ENCODE assay signal across 8 cellular contexts in the genomic region with DNA sequence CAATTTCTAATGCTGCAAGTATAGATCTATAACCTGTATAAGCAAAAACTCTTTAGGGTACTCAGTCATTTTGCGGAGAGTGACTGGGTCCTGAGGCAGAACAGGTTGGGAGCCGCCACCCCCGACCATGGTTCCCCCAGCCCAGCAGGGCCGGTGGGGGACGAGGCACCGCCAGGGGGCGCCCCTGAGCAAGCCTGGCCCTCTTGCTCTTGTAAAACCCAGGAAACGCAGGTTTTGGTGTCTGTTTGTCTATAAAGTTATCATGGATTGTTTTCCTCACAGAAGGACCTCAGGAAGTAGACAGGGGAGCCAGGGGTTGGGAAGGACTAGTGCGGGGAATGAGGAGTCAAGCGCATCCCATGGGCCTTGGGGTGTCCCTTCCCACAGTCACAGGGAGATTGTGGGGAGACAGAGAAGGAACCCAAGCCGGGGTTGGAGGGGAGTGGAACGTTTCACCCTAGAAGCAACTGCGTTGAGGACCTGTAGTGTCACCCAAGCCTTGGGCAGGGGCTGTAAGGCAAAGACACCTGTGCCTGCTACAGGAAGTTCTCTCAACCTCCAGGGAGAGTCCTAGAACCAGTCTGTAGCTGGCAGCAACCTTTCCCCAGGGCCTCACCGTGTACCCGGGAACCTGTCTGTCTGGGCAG. TPM values are rescaled to one million over a fixed set of nuclear protein-coding genes. Genes with fewer than 3 reads are reported as not detected.
DNase-seq lines count a peak whose midpoint lies in the region; ATAC-seq and TF ChIP-seq lines count a peak whose summit lies in the region.

No MANE protein-coding gene starts in this region.

- no peak overlapping the region for H3K4ac ChIP-seq in trophoblast cell (ENCODE audit: low read depth, low read length)

- H3K27me3 Mint-ChIP-seq in activated T-cell treated with anti-CD3 and anti-CD28 coated beads, Interleukin-2, amount 50 U/mL, for 72 hours (ENCODE audit: low read depth): peaks cover 11% of the 10 kb centered on the region

- TF ChIP-seq EP300 in upper lobe of left lung (IDR thresholded peaks at IDR 0.05): no peak

- H3K4me3 ChIP-seq in fibroblast of pulmonary artery (replicated peaks; ENCODE audit: low read depth, low read length): no peak overlapping the region
- no peak overlapping the region for H3K4me3 ChIP-seq in trophoblast cell (ENCODE audit: low read depth, low read length)
- H3K4me3 ChIP-seq in upper lobe of left lung: no peak overlapping the region

- peaks cover 65% of the 10 kb centered on the region for H3K4me1 Mint-ChIP-seq in activated T-cell treated with anti-CD3 and anti-CD28 coated beads, Interleukin-2, amount 50 U/mL, for 72 hours (ENCODE audit: low read depth)

- no peak overlapping the region for H3K9ac ChIP-seq in trophoblast cell (ENCODE audit: low read length)

- no peak overlapping the region for H3K27ac ChIP-seq in trophoblast cell (ENCODE audit: low read depth, low read length)
- H3K27ac ChIP-seq in upper lobe of left lung: no peak overlapping the region

- no peaks in the 10 kb centered on the region for H3K9me3 ChIP-seq in trophoblast cell (ENCODE audit: insufficient read depth, low read depth, low read length)
- no peaks in the 10 kb centered on the region for H3K9me3 ChIP-seq in upper lobe of left lung

- no peak overlapping the region for H2BK5ac ChIP-seq in trophoblast cell (ENCODE audit: low read depth, low read length, poor library complexity)

- peak; percentile 23 to 36 for ATAC-seq in activated T-cell treated with anti-CD3 and anti-CD28 coated beads, Interleukin-2, amount 50 U/mL, for 72 hours (replicated peaks in 1 of 2)
- ATAC-seq in upper lobe of left lung (ENCODE audit: low FRiP score in 2 of 2): peak in 1 of 2 donors; percentile 61

- no peak overlapping the region for H4K8ac ChIP-seq in trophoblast cell (ENCODE audit: low read depth, low read length)

- peaks cover 8 to 11% of the 10 kb centered on the region in 2 experiments for H3K4me1 ChIP-seq in trophoblast cell (ENCODE audit: control insufficient read depth in 1 of 2, insufficient read depth in 2 of 2, low read length in 2 of 2)
- H3K4me1 ChIP-seq in upper lobe of left lung: peaks cover 0 to 16% (median 7%) of the 10 kb centered on the region in 4 donors

- H3K23ac ChIP-seq in trophoblast cell (ENCODE audit: low read length): no peak overlapping the region

- H3K27me3 ChIP-seq in trophoblast cell (ENCODE audit: insufficient read depth, low read length): no peaks in the 10 kb centered on the region
- H3K27me3 ChIP-seq in upper lobe of left lung: no peaks in the 10 kb centered on the region

- H3K79me1 ChIP-seq in trophoblast cell (ENCODE audit: low read length): peaks cover 2% of the 10 kb centered on the region

- H2BK120ac ChIP-seq in trophoblast cell (ENCODE audit: insufficient read depth, low read length, poor library complexity): no peak overlapping the region

- H3K4me2 ChIP-seq in trophoblast cell (ENCODE audit: low read length): no peak overlapping the region

- no peak for TF ChIP-seq POLR2A in upper lobe of left lung (IDR thresholded peaks at IDR 0.05)

- no peak overlapping the region for H3K14ac ChIP-seq in trophoblast cell (ENCODE audit: low read length)

- no peak overlapping the region for H4K12ac ChIP-seq in trophoblast cell (ENCODE audit: low read depth, low read length)

- H3K27ac Mint-ChIP-seq in activated T-cell treated with anti-CD3 and anti-CD28 coated beads, Interleukin-2, amount 50 U/mL, for 72 hours: peak overlapping the region; percentile 100

- H3K36me3 ChIP-seq in trophoblast cell (ENCODE audit: control insufficient read depth in 1 of 2, insufficient read depth in 2 of 2, low read length in 2 of 2) (no peaks in the 10 kb centered on the region), upper lobe of left lung (no peaks in the 10 kb centered on the region)

- no peak overlapping the region for H4K91ac ChIP-seq in trophoblast cell (ENCODE audit: low read depth, low read length)

- no peak overlapping the region for H2AK5ac ChIP-seq in trophoblast cell (ENCODE audit: low read length)

- peak overlapping the region; percentile 10 for H3K18ac ChIP-seq in trophoblast cell (ENCODE audit: low read length)

- H2BK12ac ChIP-seq in trophoblast cell (ENCODE audit: low read length): peak overlapping the region; percentile 8

- H2AFZ ChIP-seq in trophoblast cell (ENCODE audit: insufficient read depth, low read length, poor library complexity): no peak overlapping the region

- DNase-seq in NK-92 treated with Interleukin-12 subunit alpha and Interleukin-12 subunit beta, amount 100 ng/mL, for 24 hours (lab: John Stamatoyannopoulos, UW): peak; percentile 52
- DNase-seq in NK-92 (lab: John Stamatoyannopoulos, UW; ENCODE audit: unreplicated experiment) (no peak), OCI-M1 (lab: John Stamatoyannopoulos, UW) (peak; percentile 73), fibroblast of pulmonary artery (ENCODE audit: low read depth) (peak; percentile 61), trophoblast cell (peak; percentile 61 to 76), upper lobe of left lung (peak; percentile 59 to 97), NCI-H510A treated with DMSO at 0.1 percent for 48 hours (lab: John Stamatoyannopoulos, UW) (no peak)
- peak; percentile 88 to 95 for DNase-seq in activated T-cell treated with anti-CD3 and anti-CD28 coated beads, Interleukin-2, amount 50 U/mL, for 72 hours

- no peaks in the 10 kb centered on the region for H3K9me3 Mint-ChIP-seq in activated T-cell treated with anti-CD3 and anti-CD28 coated beads, Interleukin-2, amount 50 U/mL, for 72 hours

- H3K36me3 Mint-ChIP-seq in activated T-cell treated with anti-CD3 and anti-CD28 coated beads, Interleukin-2, amount 50 U/mL, for 72 hours (ENCODE audit: insufficient read depth in 2 of 2): peaks cover 0 to 2% of the 10 kb centered on the region in 2 donors

- no peaks in the 10 kb centered on the region for H3K79me2 ChIP-seq in trophoblast cell (ENCODE audit: control insufficient read depth, insufficient read depth, low read length, poor library complexity)

- H3K4me3 Mint-ChIP-seq in activated T-cell treated with anti-CD3 and anti-CD28 coated beads, Interleukin-2, amount 50 U/mL, for 72 hours: peak overlapping the region; percentile 79 to 85

- TF ChIP-seq CTCF in fibroblast of pulmonary artery (IDR thresholded peaks at IDR 0.05; ENCODE audit: low read length, missing control alignments) (peak; percentile 99), upper lobe of left lung (IDR thresholded peaks at IDR 0.05) (peak; percentile 74 to 90 (median 82))

- no CpG with 5 or more reads among the region's 15 CpGs for WGBS in trophoblast cell (ENCODE audit: extremely low coverage, insufficient coverage, insufficient read length)
- 24 to 29% methylated on average over 14 to 15 of the region's 15 CpGs for WGBS in upper lobe of left lung, 2 donors

RNA-seq across cellular contexts. Expression of a gene that starts 26.4 kb away (rescaled TPM):
- total RNA-seq in activated T-cell treated with anti-CD3 and anti-CD28 coated beads, Interleukin-2, amount 50 U/mL, for 72 hours: 10 to 100 TPM; 27.9 to 30.1 TPM
- polyA plus RNA-seq in trophoblast cell (2013): 6.8 and 7.2 TPM in 2 replicates
- 10 to 100 TPM in 5 of 6 donors, 1 to 10 TPM in 1; 9.0 to 30.4 (median 23.2) TPM for total RNA-seq in upper lobe of left lung

RNA-seq across cellular contexts. Expression of a gene that starts 31.6 kb away (rescaled TPM):
- 10 to 100 TPM; 26.8 to 59.4 TPM for total RNA-seq in activated T-cell treated with anti-CD3 and anti-CD28 coated beads, Interleukin-2, amount 50 U/mL, for 72 hours
- 0.18 and 0.32 TPM in 2 replicates for polyA plus RNA-seq in trophoblast cell (2013)
- total RNA-seq in upper lobe of left lung: 1 to 10 TPM in 5 of 6 donors, under 1 TPM in 1; 0.47 to 8.2 (median 2.0) TPM

RNA-seq across cellular contexts. Expression of a gene that starts 58.4 kb away (rescaled TPM):
- 10 to 100 TPM; 14.2 to 28.1 TPM for total RNA-seq in activated T-cell treated with anti-CD3 and anti-CD28 coated beads, Interleukin-2, amount 50 U/mL, for 72 hours
- polyA plus RNA-seq in trophoblast cell (2013): 58.3 and 60.4 TPM in 2 replicates
- 100 to 1,000 TPM in 5 of 6 donors, 10 to 100 TPM in 1; 80.8 to 183 (median 135) TPM for total RNA-seq in upper lobe of left lung

RNA-seq across cellular contexts. Expression of a gene that starts 58.7 kb away (rescaled TPM):
- total RNA-seq in activated T-cell treated with anti-CD3 and anti-CD28 coated beads, Interleukin-2, amount 50 U/mL, for 72 hours: 1 to 10 TPM; 3.5 to 6.7 TPM
- 18.5 and 19.5 TPM in 2 replicates for polyA plus RNA-seq in trophoblast cell (2013)
- total RNA-seq in upper lobe of left lung: 10 to 100 TPM; 43.0 to 78.1 (median 70.2) TPM

Comparison
In these comparisons a context has a peak if more than half of its experiments do, and no peak if none do; other contexts are left out.
1. DNase-seq: peak in NK-92 treated with Interleukin-12 subunit alpha and Interleukin-12 subunit beta, amount 100 ng/mL, for 24 hours (single experiment), OCI-M1 (single experiment), activated T-cell treated with anti-CD3 and anti-CD28 coated beads, Interleukin-2, amount 50 U/mL, for 72 hours (2 of 2), fibroblast of pulmonary artery (single experiment), trophoblast cell (2 of 2) and upper lobe of left lung (2 of 2); none in NK-92 (single experiment) and NCI-H510A treated with DMSO at 0.1 percent for 48 hours (single experiment).